ENCODE assay signal across 16 cellular contexts in genomic region chr14:92215579-92215978, GRCh38.
"Had no signal": no experiment of that assay in that cellular context is flagged by ENCODE, and none has a peak within 500 bp of the region (broad histone marks: within the 10 kb centered on the region; RNA-seq: fewer than 3 reads in every experiment).

No MANE protein-coding gene starts in this region.

- H3K27ac Mint-ChIP-seq: activated CD8-positive, alpha-beta T cell treated with anti-CD3 and anti-CD28 coated beads, Interleukin-2, amount 10 ng/mL, durations not matched to agents 7 days and 5 days; activated naive CD4-positive, alpha-beta T cell treated with anti-CD3 and anti-CD28 coated beads, Interleukin-2, amount 10 ng/mL, durations not matched to agents 7 days and 5 days; activated T-helper 17 cell treated with anti-CD3 and anti-CD28 coated beads, Interleukin-2, amount 50 U/mL, for 72 hours; dendritic cell treated with granulocyte-macrophage colony-stimulating factor and Interleukin-4, amounts not matched to agents 40 ng/mL and 50 ng/mL, for 4 days had no signal

- H3K27me3 Mint-ChIP-seq: activated naive CD4-positive, alpha-beta T cell treated with anti-CD3 and anti-CD28 coated beads, Interleukin-2, amount 10 ng/mL, durations not matched to agents 7 days and 5 days had no signal

- H3K4me3 ChIP-seq: adrenal gland, left ventricle myocardium inferior, ovary, sigmoid colon, upper lobe of left lung had no signal

- H3K4me1 Mint-ChIP-seq: activated naive CD4-positive, alpha-beta T cell treated with anti-CD3 and anti-CD28 coated beads, Interleukin-2, amount 10 ng/mL, durations not matched to agents 7 days and 5 days; activated T-helper 17 cell treated with anti-CD3 and anti-CD28 coated beads, Interleukin-2, amount 50 U/mL, for 72 hours; central memory CD8-positive, alpha-beta T cell had no signal

- H3K36me3 Mint-ChIP-seq: activated naive CD4-positive, alpha-beta T cell treated with anti-CD3 and anti-CD28 coated beads, Interleukin-2, amount 10 ng/mL, durations not matched to agents 7 days and 5 days had no signal

- H3K27ac ChIP-seq: adrenal gland, left ventricle myocardium inferior, ovary, sigmoid colon, upper lobe of left lung, VCaP had no signal

- H3K36me3 ChIP-seq: adrenal gland, left ventricle myocardium inferior, ovary, sigmoid colon, upper lobe of left lung had no signal

- ATAC-seq: activated CD8-positive, alpha-beta T cell treated with anti-CD3 and anti-CD28 coated beads, Interleukin-2, amount 10 ng/mL, durations not matched to agents 7 days and 5 days; activated T-helper 17 cell treated with anti-CD3 and anti-CD28 coated beads, Interleukin-2, amount 50 U/mL, for 72 hours had no signal

- H3K4me3 Mint-ChIP-seq: activated CD8-positive, alpha-beta T cell treated with anti-CD3 and anti-CD28 coated beads, Interleukin-2, amount 10 ng/mL, durations not matched to agents 7 days and 5 days; activated naive CD4-positive, alpha-beta T cell treated with anti-CD3 and anti-CD28 coated beads, Interleukin-2, amount 10 ng/mL, durations not matched to agents 7 days and 5 days; activated T-helper 17 cell treated with anti-CD3 and anti-CD28 coated beads, Interleukin-2, amount 50 U/mL, for 72 hours; central memory CD8-positive, alpha-beta T cell; dendritic cell treated with granulocyte-macrophage colony-stimulating factor and Interleukin-4, amounts not matched to agents 40 ng/mL and 50 ng/mL, for 4 days had no signal

- H3K4me1 ChIP-seq: left ventricle myocardium inferior, sigmoid colon, upper lobe of left lung had no signal

- H3K9me3 ChIP-seq: adrenal gland, left ventricle myocardium inferior, ovary, sigmoid colon, upper lobe of left lung had no signal

- DNase-seq: activated CD8-positive, alpha-beta T cell treated with anti-CD3 and anti-CD28 coated beads, Interleukin-2, amount 10 ng/mL, durations not matched to agents 7 days and 5 days; activated naive CD4-positive, alpha-beta T cell treated with anti-CD3 and anti-CD28 coated beads, Interleukin-2, amount 10 ng/mL, durations not matched to agents 7 days and 5 days; adrenal gland; islet precursor cell; left ventricle myocardium inferior; mesenchymal stem cell; ovary; sigmoid colon; stimulated activated CD4-positive, alpha-beta T cell treated with anti-CD3 and anti-CD28 coated beads, Interleukin-12 subunit alpha, Interleukin-12 subunit beta, amount 100 ng/mL, for 4 hours; stimulated activated naive CD4-positive, alpha-beta T cell; T-helper 9 cell; upper lobe of left lung had no signal

- H3K27me3 ChIP-seq: adrenal gland, ovary, sigmoid colon, upper lobe of left lung had no signal
